14 cellular contexts compared by ENCODE assay signal in the genomic region with DNA sequence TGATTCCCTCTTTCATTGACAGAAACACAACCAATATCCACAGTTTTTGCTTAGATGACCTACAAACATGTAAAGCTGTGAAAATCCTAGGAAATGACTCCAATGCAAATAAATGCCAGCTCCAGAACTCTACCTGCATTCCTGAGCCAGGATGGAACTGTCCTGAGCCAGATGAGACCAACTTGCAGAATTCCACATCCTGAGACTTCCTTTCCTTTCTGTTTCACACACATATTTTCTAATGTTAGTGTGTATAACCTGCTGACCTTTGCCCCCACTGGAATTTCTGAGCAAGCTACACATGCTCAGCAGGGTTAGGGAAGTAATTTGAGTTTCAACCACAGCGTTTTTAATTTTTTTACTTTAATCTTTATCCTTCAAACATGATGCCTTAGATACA.
DNase-seq lines count a peak whose midpoint lies in the region; ATAC-seq, FAIRE-seq and TF ChIP-seq lines count a peak whose summit lies in the region.
"Had no signal": no experiment of that assay in that cellular context is flagged by ENCODE, and none has a peak within 500 bp of the region (broad histone marks: within the 10 kb centered on the region; RNA-seq: fewer than 3 reads in every experiment).

No MANE protein-coding gene starts in this region.

- H3K4me3 ChIP-seq in AG04450 (ENCODE audit: low read depth, low read length) = no peak overlapping the region
- H3K4me3 ChIP-seq in bronchial epithelial cell (ENCODE audit: low read depth, low read length) = no peak overlapping the region
- H3K4me3 ChIP-seq in liver (ENCODE audit: low read depth in 1 of 3, low read length in 3 of 3) = no peak overlapping the region
- H3K4me3 ChIP-seq: tibial artery had no signal

- H3K27me3 ChIP-seq in AG04450 (ENCODE audit: control insufficient read depth, insufficient read depth, low read length) (no peaks in the 10 kb centered on the region), bronchial epithelial cell (ENCODE audit: control insufficient read depth, insufficient read depth, low read length) (no peaks in the 10 kb centered on the region), liver (ENCODE audit: control insufficient read depth in 4 of 4, insufficient read depth in 4 of 4, low read length in 3 of 4) (peaks cover 0 to 4% (median 0%) of the 10 kb centered on the region in 4 donors)
- H3K27me3 ChIP-seq: tibial artery had no signal

- H3K4me1 ChIP-seq in liver (ENCODE audit: control insufficient read depth in 4 of 4, insufficient read depth in 4 of 4, low read length in 3 of 4) = no peaks in the 10 kb centered on the region
- H3K4me1 ChIP-seq: tibial artery had no signal

- no peak for FAIRE-seq in bronchial epithelial cell (lab: Jason Lieb, UNC)

- H3K9ac ChIP-seq in liver (ENCODE audit: low read depth in 1 of 2, low read length in 2 of 2) = no peak overlapping the region
- H3K9ac ChIP-seq: SK-N-SH had no signal

- WGBS in liver = 44% methylated on average over 1 of the region's 1 CpG

- POLR2A ChIA-PET in AG04450 (lab: Yijun Ruan, JAX) = no interaction called here

- no peaks in the 10 kb centered on the region for H3K36me3 ChIP-seq in bronchial epithelial cell (ENCODE audit: control insufficient read depth, insufficient read depth, low read length)
- no peaks in the 10 kb centered on the region for H3K36me3 ChIP-seq in liver (ENCODE audit: control insufficient read depth in 4 of 4, insufficient read depth in 3 of 4, low read depth in 1 of 4, low read length in 3 of 4)
- H3K36me3 ChIP-seq: tibial artery had no signal

- ATAC-seq in GM18867 (IDR thresholded peaks at IDR 0.05; ENCODE audit: unreplicated experiment) = no peak
- ATAC-seq: sciatic nerve had no signal

- CTCF ChIA-PET in AG04450 (lab: Charles Lee) = interaction anchor here (1.1 to 1.3 kb wide), 2 partner anchors 14 to 16 kb away, joined by 3 to 7 read pairs; no protein-coding TSS in a partner anchor

- H3K9me3 ChIP-seq in AG04450 (ENCODE audit: control insufficient read depth, insufficient read depth, low read length) (no peaks in the 10 kb centered on the region), liver (ENCODE audit: control insufficient read depth in 4 of 4, low read length in 3 of 4) (no peaks in the 10 kb centered on the region)
- H3K9me3 ChIP-seq: SK-N-SH, tibial artery had no signal

- DNase-seq in AG04450 (ENCODE audit: low read depth, low spot score) (peak; percentile 13), M059J (ENCODE audit: low read depth) (peak; percentile 73), bronchial epithelial cell (ENCODE audit: low read depth) (peak; percentile 47), GM20000 (ENCODE audit: low spot score) (no peak), NCI-H2081 (lab: John Stamatoyannopoulos, UW) (no peak)
- DNase-seq in stimulated activated CD4-positive, alpha-beta T cell treated with anti-CD3 and anti-CD28 coated beads, Interleukin-1b, Interleukin-23, amount 100 ng/mL, for 48 hours = no peak
- DNase-seq: activated B cell treated with CpG ODN at 0.5 μM for 24 hours, DMS79, NCI-H748 treated with DMSO at 0.1 percent for 48 hours, SK-N-SH, tibial artery had no signal

- TF ChIP-seq RAD21 in liver (IDR thresholded peaks at IDR 0.05) = no peak

- no peak for TF ChIP-seq CTCF in AG04450 (IDR thresholded peaks at IDR 0.05; ENCODE audit: low read depth, low read length)
- no peak for TF ChIP-seq CTCF in bronchial epithelial cell (IDR thresholded peaks at IDR 0.05; ENCODE audit: insufficient read depth, low read length, severe bottlenecking)
- TF ChIP-seq CTCF in liver (IDR thresholded peaks at IDR 0.05; ENCODE audit: low read depth, low read length, missing input control) = no peak
- no peak for TF ChIP-seq CTCF in GM20000 (IDR thresholded peaks at IDR 0.05; ENCODE audit: extremely low read depth, missing control alignments)

- H3K27ac ChIP-seq in AG04450 (ENCODE audit: low read depth, low read length) (no peak overlapping the region), liver (ENCODE audit: low read depth in 1 of 2, low read length in 2 of 2) (no peak overlapping the region)
- H3K27ac ChIP-seq: tibial artery had no signal

TF ChIP-seq in liver, 16 proteins besides CTCF, POLR2A, EP300 and RAD21:
- TF ChIP-seq, protein P1, sequence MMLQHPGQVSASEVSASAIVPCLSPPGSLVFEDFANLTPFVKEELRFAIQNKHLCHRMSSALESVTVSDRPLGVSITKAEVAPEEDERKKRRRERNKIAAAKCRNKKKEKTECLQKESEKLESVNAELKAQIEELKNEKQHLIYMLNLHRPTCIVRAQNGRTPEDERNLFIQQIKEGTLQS (IDR thresholded peaks at IDR 0.05) = no peak
- TF ChIP-seq FOXA2 (IDR thresholded peaks at IDR 0.05) (no peak), YY1 (IDR thresholded peaks at IDR 0.05) (no peak), NR2F2 (IDR thresholded peaks at IDR 0.05) (peak; percentile 73), HNF4A (conservative IDR thresholded peaks at IDR 0.05) (peak in 1 of 2 donors; percentile 37), FOXA1 (IDR thresholded peaks at IDR 0.05) (no peak), TAF1 (conservative IDR thresholded peaks at IDR 0.05) (no peak), JUND (IDR thresholded peaks at IDR 0.05) (no peak)

Comparison
In these comparisons a context has a peak if more than half of its experiments do, and no peak if none do; other contexts are left out.
1. DNase-seq: peak in AG04450 (single experiment), M059J (single experiment) and bronchial epithelial cell (single experiment); none in GM20000 (single experiment), NCI-H2081 (0 of 2) and stimulated activated CD4-positive, alpha-beta T cell treated with anti-CD3 and anti-CD28 coated beads, Interleukin-1b, Interleukin-23, amount 100 ng/mL, for 48 hours (single experiment).